In genomic region chrX:25005382-25006185, GRCh38 we compare ENCODE assay signal across 15 cellular contexts. TPM values are rescaled to one million over a fixed set of nuclear protein-coding genes. Genes with fewer than 3 reads are reported as not detected.
A peak's percentile ranks its signal among the peaks of the same experiment; 100 is the strongest.
DNase-seq lines count a peak whose midpoint lies in the region; ATAC-seq and TF ChIP-seq lines count a peak whose summit lies in the region.
"Had no signal": no experiment of that assay in that cellular context is flagged by ENCODE, and none has a peak within 500 bp of the region (broad histone marks: within the 10 kb centered on the region; RNA-seq: fewer than 3 reads in every experiment).

No MANE protein-coding gene starts in this region.

- DNase-seq in AG04450 (ENCODE audit: low read depth, low spot score), result no peak
- DNase-seq in ELR (ENCODE audit: low read depth), result peak; percentile 9
- no peak for DNase-seq in chondrocyte (ENCODE audit: low spot score)
- DNase-seq in nephron progenitor cell, result peak; percentile 41
- no peak for DNase-seq in effector memory CD8-positive, alpha-beta T cell
- no peak for DNase-seq in foreskin melanocyte
- no peak for DNase-seq in DMS 273 treated with DMSO at 0.1 percent for 48 hours (lab: John Stamatoyannopoulos, UW)
- DNase-seq in endothelial cell (ENCODE audit: low spot score), result no peak
- DNase-seq: effector CD4-positive, alpha-beta T cell; head of caudate nucleus; mesendoderm; NCI-H1092; NCI-H510A treated with DMSO at 0.1 percent for 48 hours had no signal

- H3K36me3 Mint-ChIP-seq in chondrocyte (ENCODE audit: low read depth) (peaks cover 9% of the 10 kb centered on the region), nephron progenitor cell (ENCODE audit: low read depth) (peaks cover 4% of the 10 kb centered on the region), endothelial cell (ENCODE audit: low read depth, unreplicated experiment) (no peaks in the 10 kb centered on the region)
- H3K36me3 Mint-ChIP-seq in effector memory CD8-positive, alpha-beta T cell (ENCODE audit: insufficient read depth), result peaks cover 8% of the 10 kb centered on the region

- H3K27me3 Mint-ChIP-seq in chondrocyte (ENCODE audit: low read depth), result peaks cover 74% of the 10 kb centered on the region
- H3K27me3 Mint-ChIP-seq in nephron progenitor cell (ENCODE audit: low read depth, poor library complexity), result peaks cover 97% of the 10 kb centered on the region
- peaks cover 40 to 54% of the 10 kb centered on the region in 2 donors for H3K27me3 Mint-ChIP-seq in effector memory CD8-positive, alpha-beta T cell
- H3K27me3 Mint-ChIP-seq in endothelial cell (ENCODE audit: unreplicated experiment), result peaks cover 23% of the 10 kb centered on the region

- no peak for ATAC-seq in effector memory CD8-positive, alpha-beta T cell (replicated peaks)

- peaks cover 69% of the 10 kb centered on the region for H3K27me3 ChIP-seq in AG04450 (ENCODE audit: control insufficient read depth, insufficient read depth, low read length)

- CTCF ChIA-PET in AG04450 (lab: Charles Lee), result no interaction called here

- H3K9me3 Mint-ChIP-seq in chondrocyte (ENCODE audit: low read depth) (no peaks in the 10 kb centered on the region), nephron progenitor cell (peaks cover 3% of the 10 kb centered on the region), endothelial cell (ENCODE audit: unreplicated experiment) (no peaks in the 10 kb centered on the region)
- H3K9me3 Mint-ChIP-seq in effector memory CD8-positive, alpha-beta T cell, result no peaks in the 10 kb centered on the region

- H3K27ac Mint-ChIP-seq in chondrocyte (ENCODE audit: unreplicated experiment), result peak overlapping the region; percentile 41
- H3K27ac Mint-ChIP-seq in nephron progenitor cell, result no peak overlapping the region
- H3K27ac Mint-ChIP-seq in effector memory CD8-positive, alpha-beta T cell, result no peak overlapping the region
- H3K27ac Mint-ChIP-seq in endothelial cell (ENCODE audit: unreplicated experiment), result no peak overlapping the region

- H3K9me3 ChIP-seq in AG04450 (ENCODE audit: control insufficient read depth, insufficient read depth, low read length), result no peaks in the 10 kb centered on the region; the same call in 1 of the 2 replicates

- no peak overlapping the region for H3K27ac ChIP-seq in AG04450 (ENCODE audit: low read depth, low read length)

- POLR2A ChIA-PET in AG04450 (lab: Yijun Ruan, JAX), result no interaction called here

- H3K4me1 Mint-ChIP-seq in chondrocyte (ENCODE audit: low read depth), result peaks cover 28% of the 10 kb centered on the region
- peaks cover 30% of the 10 kb centered on the region for H3K4me1 Mint-ChIP-seq in nephron progenitor cell
- peaks cover 7 to 15% of the 10 kb centered on the region in 2 donors for H3K4me1 Mint-ChIP-seq in effector memory CD8-positive, alpha-beta T cell (ENCODE audit: low read depth in 2 of 2)
- H3K4me1 Mint-ChIP-seq in endothelial cell (ENCODE audit: unreplicated experiment), result peaks cover 13% of the 10 kb centered on the region

- no peak for TF ChIP-seq CTCF in AG04450 (IDR thresholded peaks at IDR 0.05; ENCODE audit: low read depth, low read length)
- TF ChIP-seq CTCF in chondrocyte (IDR thresholded peaks at IDR 0.05), result peak; percentile 15
- TF ChIP-seq CTCF in nephron progenitor cell (IDR thresholded peaks at IDR 0.05), result no peak
- TF ChIP-seq CTCF in endothelial cell (IDR thresholded peaks at IDR 0.05; ENCODE audit: unreplicated experiment), result no peak

- H3K4me3 Mint-ChIP-seq in chondrocyte (ENCODE audit: unreplicated experiment) (peak overlapping the region; percentile 59), nephron progenitor cell (peak overlapping the region; percentile 62), endothelial cell (ENCODE audit: unreplicated experiment) (no peak overlapping the region)
- H3K4me3 Mint-ChIP-seq in effector memory CD8-positive, alpha-beta T cell, result no peak overlapping the region

- peak overlapping the region; percentile 7; the same call in 1 of the 2 replicates for H3K4me3 ChIP-seq in AG04450 (ENCODE audit: low read depth, low read length)

RNA-seq across cellular contexts. Expression of gene ARX, which starts 10.2 kb away (rescaled TPM):
- not detected in 2 replicates for polyA plus RNA-seq in AG04450 (2011; rRNA removed)
- polyA minus RNA-seq in AG04450 (2011; rRNA and poly(A)+ RNA removed), result not detected in 2 replicates
- total RNA-seq in chondrocyte (not detected in 3 replicates), endothelial cell (ENCODE audit: unreplicated experiment) (not detected)
- total RNA-seq: pulmonary artery endothelial cell, RPMI7951 had no signal

Comparison
In these comparisons a context has a peak if more than half of its experiments do, and no peak if none do; other contexts are left out.
1. DNase-seq: peak in ELR (single experiment) and nephron progenitor cell (single experiment); none in AG04450 (single experiment), chondrocyte (single experiment), effector memory CD8-positive, alpha-beta T cell (0 of 3), foreskin melanocyte (single experiment), DMS 273 treated with DMSO at 0.1 percent for 48 hours (single experiment) and endothelial cell (single experiment).
2. H3K4me3 Mint-ChIP-seq: peak in chondrocyte (single experiment) and nephron progenitor cell (single experiment); none in effector memory CD8-positive, alpha-beta T cell (0 of 2) and endothelial cell (single experiment).